ENCODE assay signal across 15 cellular contexts in the genomic region with DNA sequence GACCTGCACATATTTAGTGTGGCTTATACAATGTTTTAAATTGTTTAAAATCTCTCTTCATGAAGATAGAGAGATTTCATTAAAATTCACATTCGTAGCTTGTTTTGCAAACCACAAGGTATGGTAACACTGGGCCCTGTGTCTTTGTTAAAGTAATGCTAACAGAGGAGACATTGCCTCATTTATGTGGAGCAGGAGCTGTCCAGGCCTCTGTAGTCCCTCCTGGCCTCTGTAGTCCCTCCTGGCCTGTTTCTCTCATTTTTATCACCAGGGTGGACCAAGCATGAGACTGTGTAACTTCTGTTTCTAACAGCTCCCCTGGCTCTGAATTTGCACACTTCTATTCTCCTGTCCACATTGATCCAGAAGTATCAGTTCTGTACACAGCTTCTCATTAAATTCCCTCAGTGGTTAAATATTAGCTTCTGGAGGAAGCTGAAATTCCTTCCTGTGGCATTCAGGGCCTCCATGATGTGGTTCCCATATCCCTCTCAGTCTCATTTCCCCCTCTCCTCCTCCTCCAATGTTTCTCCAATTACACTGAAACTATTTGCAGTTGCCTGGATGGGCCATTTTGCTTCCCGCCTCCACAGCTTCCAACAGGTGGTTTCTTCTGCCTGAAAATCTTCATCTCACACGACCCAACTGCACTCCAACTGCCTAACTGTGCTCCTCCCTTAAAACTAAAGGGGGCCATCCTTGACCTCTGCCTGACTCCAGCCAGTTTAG.
DNase-seq lines count a peak whose midpoint lies in the region; ATAC-seq and TF ChIP-seq lines count a peak whose summit lies in the region.
"Had no signal": no experiment of that assay in that cellular context is flagged by ENCODE, and none has a peak within 500 bp of the region (broad histone marks: within the 10 kb centered on the region; RNA-seq: fewer than 3 reads in every experiment).

No MANE protein-coding gene starts in this region.

- no peaks in the 10 kb centered on the region for H3K9me3 ChIP-seq in thoracic aorta
- H3K9me3 ChIP-seq: colonic mucosa, esophagus squamous epithelium had no signal

- no peaks in the 10 kb centered on the region for H3K9me3 Mint-ChIP-seq in activated T-helper 17 cell treated with anti-CD3 and anti-CD28 coated beads, Interleukin-2, amount 50 U/mL, for 72 hours
- H3K9me3 Mint-ChIP-seq: activated naive CD8-positive, alpha-beta T cell treated with anti-CD3 and anti-CD28 coated beads, Interleukin-2, amount 10 ng/mL, durations not matched to agents 7 days and 5 days had no signal

- H3K27ac Mint-ChIP-seq in activated T-helper 17 cell treated with anti-CD3 and anti-CD28 coated beads, Interleukin-2, amount 50 U/mL, for 72 hours: peak overlapping the region; percentile 11

- ATAC-seq in Right ventricle myocardium inferior: peak; percentile 44
- no peak for ATAC-seq in Right ventricle myocardium superior (ENCODE audit: poor library complexity)
- no peak for ATAC-seq in activated T-helper 17 cell treated with anti-CD3 and anti-CD28 coated beads, Interleukin-2, amount 50 U/mL, for 72 hours (replicated peaks)
- no peak for ATAC-seq in thoracic aorta (ENCODE audit: insufficient number of reproducible peaks, low FRiP score, low read depth)
- ATAC-seq in GM18870 (IDR thresholded peaks at IDR 0.05; ENCODE audit: unreplicated experiment): no peak
- ATAC-seq in HG03108 (IDR thresholded peaks at IDR 0.05; ENCODE audit: unreplicated experiment): no peak

- no peaks in the 10 kb centered on the region for H3K27me3 Mint-ChIP-seq in activated T-helper 17 cell treated with anti-CD3 and anti-CD28 coated beads, Interleukin-2, amount 50 U/mL, for 72 hours
- H3K27me3 Mint-ChIP-seq: activated naive CD8-positive, alpha-beta T cell treated with anti-CD3 and anti-CD28 coated beads, Interleukin-2, amount 10 ng/mL, durations not matched to agents 7 days and 5 days had no signal

- no peak overlapping the region for H3K4me3 ChIP-seq in thoracic aorta
- H3K4me3 ChIP-seq: colonic mucosa, esophagus squamous epithelium had no signal

- H3K4me1 Mint-ChIP-seq in activated T-helper 17 cell treated with anti-CD3 and anti-CD28 coated beads, Interleukin-2, amount 50 U/mL, for 72 hours: peaks cover 28% of the 10 kb centered on the region

- DNase-seq in Right ventricle myocardium inferior (ENCODE audit: missing footprints) (no peak), Right ventricle myocardium superior (no peak), left kidney (ENCODE audit: low read depth, low spot score) (peak; percentile 76), thoracic aorta (ENCODE audit: low spot score) (no peak)
- no peak for DNase-seq in stimulated activated CD4-positive, alpha-beta T cell treated with anti-CD3 and anti-CD28 coated beads, Interleukin-2, amount 100 ng/mL, for 24 hours
- DNase-seq: activated naive CD8-positive, alpha-beta T cell treated with anti-CD3 and anti-CD28 coated beads, Interleukin-2, amount 10 ng/mL, durations not matched to agents 7 days and 5 days; colonic mucosa; esophagus squamous epithelium; hypothalamus; occipital lobe; small intestine; substantia nigra had no signal

- intact Hi-C loops in Right ventricle myocardium inferior (cut with DNase I): no loop called here
- intact Hi-C loops in Right ventricle myocardium superior (cut with DNase I): no loop called here

- peaks cover 34% of the 10 kb centered on the region for H3K36me3 ChIP-seq in thoracic aorta
- H3K36me3 ChIP-seq: colonic mucosa had no signal

- no peak for TF ChIP-seq CTCF in thoracic aorta (IDR thresholded peaks at IDR 0.05)

- peak overlapping the region; percentile 11 to 37 for H3K27ac ChIP-seq in thoracic aorta
- H3K27ac ChIP-seq: colonic mucosa had no signal

- peaks cover 23% of the 10 kb centered on the region for H3K36me3 Mint-ChIP-seq in activated T-helper 17 cell treated with anti-CD3 and anti-CD28 coated beads, Interleukin-2, amount 50 U/mL, for 72 hours (ENCODE audit: low read depth)

- H3K4me1 ChIP-seq in thoracic aorta (ENCODE audit: control insufficient read depth in 1 of 2, low read depth in 2 of 2): peaks cover 24 to 34% of the 10 kb centered on the region in 2 donors
- H3K4me1 ChIP-seq: colonic mucosa had no signal

- no peaks in the 10 kb centered on the region for H3K27me3 ChIP-seq in thoracic aorta (replicated peaks; ENCODE audit: insufficient read depth)
- H3K27me3 ChIP-seq: colonic mucosa, esophagus squamous epithelium had no signal

- H3K4me3 Mint-ChIP-seq in activated T-helper 17 cell treated with anti-CD3 and anti-CD28 coated beads, Interleukin-2, amount 50 U/mL, for 72 hours: no peak overlapping the region
- H3K4me3 Mint-ChIP-seq: activated naive CD8-positive, alpha-beta T cell treated with anti-CD3 and anti-CD28 coated beads, Interleukin-2, amount 10 ng/mL, durations not matched to agents 7 days and 5 days had no signal
